20 cellular contexts compared by ENCODE assay signal in the genomic region with DNA sequence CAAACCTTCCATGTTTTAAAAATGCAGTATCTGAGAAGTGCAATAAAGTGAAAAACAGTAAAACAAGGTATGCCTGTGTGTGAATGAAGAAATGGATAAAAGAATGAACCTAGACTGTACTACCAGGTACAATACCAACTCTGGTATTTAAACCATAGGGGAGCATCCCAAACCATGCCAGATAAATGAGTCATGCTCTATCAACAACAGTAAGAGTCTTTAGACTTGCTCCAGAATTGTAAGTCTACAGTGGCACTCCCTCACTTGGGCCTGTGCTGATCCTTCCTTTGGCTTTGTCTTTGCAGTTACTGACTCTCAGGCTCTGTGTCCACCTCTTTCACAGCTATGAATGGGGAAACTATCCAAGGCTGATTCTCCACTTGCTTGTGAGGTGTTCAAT. TPM values are rescaled to one million over a fixed set of nuclear protein-coding genes. Genes with fewer than 3 reads are reported as not detected.
DNase-seq lines count a peak whose midpoint lies in the region; ATAC-seq, FAIRE-seq and TF ChIP-seq lines count a peak whose summit lies in the region.
"Had no signal": no experiment of that assay in that cellular context is flagged by ENCODE, and none has a peak within 500 bp of the region (broad histone marks: within the 10 kb centered on the region; RNA-seq: fewer than 3 reads in every experiment).

No MANE protein-coding gene starts in this region.

- POLR2A ChIA-PET in K562 (lab: Yijun Ruan, JAX), result no interaction called here
- POLR2A ChIA-PET in CD4-positive, alpha-beta memory T cell (lab: Charles Lee; ENCODE audit: partially characterized antibody), result no interaction called here

- no peaks in the 10 kb centered on the region for H3K79me2 ChIP-seq in K562 (ENCODE audit: control insufficient read depth, insufficient read depth, low read length)

- TF ChIP-seq CTCF in K562 (IDR thresholded peaks at IDR 0.05 in 2 of 3, conservative IDR thresholded peaks at IDR 0.05 in 1 of 3; ENCODE audit: insufficient read depth in 2 of 3, low read depth in 1 of 3, low read length in 3 of 3) (no peak), kidney epithelial cell (IDR thresholded peaks at IDR 0.05; ENCODE audit: insufficient read depth, low read length, poor library complexity, severe bottlenecking) (no peak), esophagus muscularis mucosa (IDR thresholded peaks at IDR 0.05) (no peak)

- peak; percentile 19 for FAIRE-seq in K562 (lab: Jason Lieb, UNC)
- FAIRE-seq: endothelial cell of umbilical vein, islet of Langerhans had no signal

- no peak overlapping the region for H2AFZ ChIP-seq in K562 (ENCODE audit: low read depth, low read length)

- H3K4me1 ChIP-seq in K562 (replicated peaks in 1 of 2; ENCODE audit: control insufficient read depth in 2 of 2, insufficient read depth in 2 of 2, low read length in 2 of 2) (no peaks in the 10 kb centered on the region), esophagus muscularis mucosa (peaks cover 0 to 4% (median 0%) of the 10 kb centered on the region in 4 donors)
- no peaks in the 10 kb centered on the region for H3K4me1 ChIP-seq in CD4-positive, alpha-beta memory T cell (ENCODE audit: insufficient read depth, low read length)
- H3K4me1 ChIP-seq: right atrium auricular region had no signal

- BruUV-seq in K562 (replicated peaks; lab: Mats Ljungman, UMichigan), result no TSS peak

- no peak for TF ChIP-seq EP300 in K562 (IDR thresholded peaks at IDR 0.05; ENCODE audit: low read length)
- TF ChIP-seq EP300 in esophagus muscularis mucosa (IDR thresholded peaks at IDR 0.05), result no peak

- H3K9me3 ChIP-seq in K562 (replicated peaks; ENCODE audit: control insufficient read depth, insufficient read depth, low read depth, low read length) (no peaks in the 10 kb centered on the region), esophagus muscularis mucosa (no peaks in the 10 kb centered on the region)
- no peaks in the 10 kb centered on the region for H3K9me3 ChIP-seq in CD4-positive, alpha-beta memory T cell (ENCODE audit: control insufficient read depth in 1 of 2, low read length in 2 of 2)
- H3K9me3 ChIP-seq: right atrium auricular region had no signal

- no peak overlapping the region for H3K4me3 Mint-ChIP-seq in CD4-positive, alpha-beta memory T cell
- H3K4me3 Mint-ChIP-seq: activated CD8-positive, alpha-beta T cell treated with anti-CD3 and anti-CD28 coated beads for 36 hours had no signal

- intact Hi-C loops in K562 (cut with micrococcal nuclease), result no loop called here
- intact Hi-C loops in esophagus muscularis mucosa (cut with DNase I), result no loop called here
- intact Hi-C loops in CD4-positive, alpha-beta memory T cell (cut with micrococcal nuclease), result no loop called here

- H3K27me3 ChIP-seq in K562 (ENCODE audit: control insufficient read depth in 2 of 2, insufficient read depth in 2 of 2, low read length in 2 of 2), result no peaks in the 10 kb centered on the region
- no peaks in the 10 kb centered on the region for H3K27me3 ChIP-seq in kidney epithelial cell (ENCODE audit: control insufficient read depth, insufficient read depth, low read length)
- H3K27me3 ChIP-seq in esophagus muscularis mucosa, result no peaks in the 10 kb centered on the region
- no peaks in the 10 kb centered on the region for H3K27me3 ChIP-seq in CD4-positive, alpha-beta memory T cell (ENCODE audit: insufficient read depth, low read length)
- H3K27me3 ChIP-seq: right atrium auricular region had no signal

- DNase-seq in EH (ENCODE audit: low read depth), result peak; percentile 69
- peak; percentile 96 for DNase-seq in NCI-H226
- no peak for DNase-seq in K562 (ENCODE audit: extremely low read depth in 1 of 4, low spot score in 3 of 4)
- peak; percentile 34 for DNase-seq in kidney epithelial cell (ENCODE audit: low read depth)
- DNase-seq in esophagus muscularis mucosa (ENCODE audit: extremely low spot score), result no peak
- no peak for DNase-seq in CD4-positive, alpha-beta memory T cell
- no peak for DNase-seq in DMS153 treated with DMSO at 0.1 percent for 48 hours (lab: John Stamatoyannopoulos, UW; ENCODE audit: unreplicated experiment)
- DNase-seq: activated CD8-positive, alpha-beta T cell treated with anti-CD3 and anti-CD28 coated beads for 36 hours; Calu3; H7; head of caudate nucleus; NCI-H2107; NCI-H748 treated with DMSO at 0.1 percent for 48 hours; stimulated activated CD4-positive, alpha-beta T cell treated with anti-CD3 and anti-CD28 coated beads, Interleukin-1b, Interleukin-23, amount 100 ng/mL, for 48 hours; substantia nigra had no signal

- ATAC-seq in K562, result no peak
- ATAC-seq in HG02938 (IDR thresholded peaks at IDR 0.05; ENCODE audit: unreplicated experiment), result no peak
- ATAC-seq: activated CD8-positive, alpha-beta T cell treated with anti-CD3 and anti-CD28 coated beads for 36 hours had no signal

- H3K27ac ChIP-seq in K562 (ENCODE audit: extremely low read depth, low read depth, low read length) (no peak overlapping the region), esophagus muscularis mucosa (replicated peaks in 1 of 4) (no peak overlapping the region)
- H3K27ac ChIP-seq in CD4-positive, alpha-beta memory T cell (ENCODE audit: low read depth, low read length), result no peak overlapping the region
- H3K27ac ChIP-seq: coronary artery, right atrium auricular region had no signal

- H3K36me3 Mint-ChIP-seq in CD4-positive, alpha-beta memory T cell, result no peaks in the 10 kb centered on the region

- TF ChIP-seq POLR2A in K562 (conservative IDR thresholded peaks at IDR 0.05), result no peak
- no peak for TF ChIP-seq POLR2A in esophagus muscularis mucosa (IDR thresholded peaks at IDR 0.05; ENCODE audit: low read depth)

- H3K9me3 Mint-ChIP-seq in CD4-positive, alpha-beta memory T cell, result no peaks in the 10 kb centered on the region
- H3K9me3 Mint-ChIP-seq: activated CD8-positive, alpha-beta T cell treated with anti-CD3 and anti-CD28 coated beads for 36 hours had no signal

- H3K4me2 ChIP-seq in K562 (ENCODE audit: insufficient read depth, low read length), result no peak overlapping the region

- H3K9ac ChIP-seq in K562 (ENCODE audit: insufficient read depth in 1 of 2, low read depth in 2 of 2, low read length in 2 of 2), result no peak overlapping the region

- H4K20me1 ChIP-seq in K562 (replicated peaks; ENCODE audit: control insufficient read depth, insufficient read depth, low read length), result no peaks in the 10 kb centered on the region

- H3K4me3 ChIP-seq in K562 (no peak overlapping the region), kidney epithelial cell (ENCODE audit: low read depth, low read length) (no peak overlapping the region), esophagus muscularis mucosa (no peak overlapping the region)
- no peak overlapping the region for H3K4me3 ChIP-seq in CD4-positive, alpha-beta memory T cell (ENCODE audit: low read length in 2 of 2)
- H3K4me3 ChIP-seq: coronary artery, right atrium auricular region had no signal

- H3K27ac Mint-ChIP-seq in CD4-positive, alpha-beta memory T cell, result no peak overlapping the region
- H3K27ac Mint-ChIP-seq: activated CD8-positive, alpha-beta T cell treated with anti-CD3 and anti-CD28 coated beads for 36 hours had no signal

- H3K9me1 ChIP-seq in K562 (ENCODE audit: control insufficient read depth, insufficient read depth, low read length), result no peaks in the 10 kb centered on the region

- CTCF ChIA-PET in K562 (lab: Yijun Ruan, JAX; ENCODE audit: low intra/inter-chr PET ratio), result no interaction called here
- CTCF ChIA-PET in CD4-positive, alpha-beta memory T cell (lab: Charles Lee; ENCODE audit: partially characterized antibody), result no interaction called here

- H3K36me3 ChIP-seq in K562 (ENCODE audit: control insufficient read depth, insufficient read depth, low read length), result no peaks in the 10 kb centered on the region
- H3K36me3 ChIP-seq in kidney epithelial cell (ENCODE audit: control insufficient read depth, insufficient read depth, low read length), result no peaks in the 10 kb centered on the region
- no peaks in the 10 kb centered on the region for H3K36me3 ChIP-seq in esophagus muscularis mucosa
- no peaks in the 10 kb centered on the region for H3K36me3 ChIP-seq in CD4-positive, alpha-beta memory T cell (ENCODE audit: insufficient read depth, low read length)
- H3K36me3 ChIP-seq: right atrium auricular region had no signal

- peaks cover 7 to 21% of the 10 kb centered on the region in 2 donors for H3K27me3 Mint-ChIP-seq in CD4-positive, alpha-beta memory T cell

- in situ Hi-C loops in K562 (cut with MboI), result no loop called here

- no peak for TF ChIP-seq RAD21 in K562 (CRISPR knock-in tag; conservative IDR thresholded peaks at IDR 0.05 in 1 of 2, IDR thresholded peaks at IDR 0.05 in 1 of 2)

- H3K4me1 Mint-ChIP-seq in CD4-positive, alpha-beta memory T cell, result no peaks in the 10 kb centered on the region

RNA-seq across cellular contexts. Expression of a gene that starts 38.1 kb away (rescaled TPM):
- 2.8 and 10.1 TPM in 2 replicates for total RNA-seq in K562 (2011; cell fraction: chromatin; rRNA removed; ENCODE audit: low replicate concordance)
- 3.0 and 3.3 TPM in 2 replicates for total RNA-seq in K562 (2011; cell fraction: nucleolus; rRNA removed)
- total RNA-seq in K562 (2011; cell fraction: nucleoplasm; rRNA removed), result 5.6 and 11.4 TPM in 2 replicates
- total RNA-seq in K562 (2014; rRNA removed), result 4.6 and 4.7 TPM in 2 replicates
- total RNA-seq in K562 (2014; rRNA removed; fragmentation: Illumina TruSeq; extraction: Trizol), result 8.2 and 9.4 TPM in 2 replicates
- total RNA-seq in K562 (2015; rRNA removed; fragmentation: Illumina TruSeq; extraction: Trizol), result 6.8 and 7.3 TPM in 2 replicates
- total RNA-seq in K562 (2021), result 5.9 and 6.1 TPM in 2 replicates
- 11.9 and 14.9 TPM in 2 replicates for polyA plus RNA-seq in K562 (2011; rRNA removed)
- 1.7 and 4.6 TPM in 2 replicates for polyA plus RNA-seq in K562 (2011; cell fraction: cytosol; rRNA removed)
- polyA plus RNA-seq in K562 (2011; cell fraction: nucleus; rRNA removed), result 4.9 and 7.6 TPM in 2 replicates
- polyA plus RNA-seq in K562 (2012), result 4.8 and 5.1 TPM in 2 replicates
- 7.2 and 8.3 TPM in 2 replicates for polyA plus RNA-seq in K562 (2014; fragmentation: Illumina TruSeq; extraction: Trizol)
- polyA plus RNA-seq in K562 (2014; fragmentation: Nextera tagmentation; extraction: Ambion mirVana), result 1 to 10 TPM; 2.3 to 2.7 TPM
- 5.8 TPM in 2 replicates for polyA plus RNA-seq in K562 (2014; rRNA removed)
- 8.2 and 8.8 TPM in 2 replicates for polyA minus RNA-seq in K562 (2011; rRNA and poly(A)+ RNA removed)
- polyA minus RNA-seq in K562 (2011; cell fraction: cytosol; rRNA and poly(A)+ RNA removed), result 3.1 and 3.5 TPM in 2 replicates
- polyA minus RNA-seq in K562 (2011; cell fraction: nucleus; rRNA and poly(A)+ RNA removed), result 3.9 and 9.2 TPM in 2 replicates
- 12.5 and 14.4 TPM in 2 replicates for total RNA-seq in kidney epithelial cell
- total RNA-seq in esophagus muscularis mucosa, result 10 to 100 TPM; 10.4 to 21.6 (median 17.9) TPM
- total RNA-seq in CD4-positive, alpha-beta memory T cell, result 10 to 100 TPM; 11.5 to 12.6 TPM
- polyA plus RNA-seq in CD4-positive, alpha-beta memory T cell, result 1 to 10 TPM in 1 of 2 donors, under 1 TPM in 1; 0.92 to 2.5 TPM

Comparison
In these comparisons a context has a peak if more than half of its experiments do, and no peak if none do; other contexts are left out.
1. DNase-seq: peak in EH (single experiment), NCI-H226 (single experiment) and kidney epithelial cell (single experiment); none in K562 (0 of 4), esophagus muscularis mucosa (single experiment), CD4-positive, alpha-beta memory T cell (0 of 5) and DMS153 treated with DMSO at 0.1 percent for 48 hours (single experiment).